Comparison of ENCODE assay signal across 2 cellular contexts in genomic region chr5:177416334-177416733, GRCh38.
TF ChIP-seq lines count a peak whose summit lies in the region.

No MANE protein-coding gene starts in this region.

TF ChIP-seq in H1, 55 proteins besides CTCF, POLR2A, EP300 and RAD21:
- TF ChIP-seq BACH1 (IDR thresholded peaks at IDR 0.05; ENCODE audit: low read length) (no peak), EGR1 (IDR thresholded peaks at IDR 0.05; ENCODE audit: borderline replicate concordance, low read depth, low read length) (no peak), HDAC2 (IDR thresholded peaks at IDR 0.05; ENCODE audit: borderline replicate concordance in 1 of 2, low read depth in 2 of 2, low read length in 2 of 2) (no peak), CBX8 (IDR thresholded peaks at IDR 0.05; ENCODE audit: borderline replicate concordance, low read depth, low read length) (no peak), POU5F1 (IDR thresholded peaks at IDR 0.05; ENCODE audit: low read depth, low read length) (no peak), SIRT6 (IDR thresholded peaks at IDR 0.05; ENCODE audit: low read length) (no peak), GABPA (IDR thresholded peaks at IDR 0.05; ENCODE audit: borderline replicate concordance, insufficient read depth, low read length) (no peak), POLR2AphosphoS5 (IDR thresholded peaks at IDR 0.05; ENCODE audit: low read depth, low read length) (no peak), MAFK (IDR thresholded peaks at IDR 0.05; ENCODE audit: low read depth, low read length) (no peak)
- TF ChIP-seq, protein P1, sequence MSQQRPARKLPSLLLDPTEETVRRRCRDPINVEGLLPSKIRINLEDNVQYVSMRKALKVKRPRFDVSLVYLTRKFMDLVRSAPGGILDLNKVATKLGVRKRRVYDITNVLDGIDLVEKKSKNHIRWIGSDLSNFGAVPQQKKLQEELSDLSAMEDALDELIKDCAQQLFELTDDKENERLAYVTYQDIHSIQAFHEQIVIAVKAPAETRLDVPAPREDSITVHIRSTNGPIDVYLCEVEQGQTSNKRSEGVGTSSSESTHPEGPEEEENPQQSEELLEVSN (IDR thresholded peaks at IDR 0.05): no peak
TF ChIP-seq in H1: peak in this region for 0.

TF ChIP-seq in SK-N-SH treated with all-trans-retinoic acid at 6 μM for 48 hours, 23 proteins besides CTCF, POLR2A, EP300 and RAD21:
- no peak for TF ChIP-seq RARB (CRISPR knock-in tag; IDR thresholded peaks at IDR 0.05)
- no peak for TF ChIP-seq ZFP30 (CRISPR knock-in tag; IDR thresholded peaks at IDR 0.05)
- no peak for TF ChIP-seq ESRRG (CRISPR knock-in tag; IDR thresholded peaks at IDR 0.05)
- TF ChIP-seq ZNF8 (CRISPR knock-in tag; IDR thresholded peaks at IDR 0.05): no peak
- no peak for TF ChIP-seq ISL1 (CRISPR knock-in tag; IDR thresholded peaks at IDR 0.05)
- TF ChIP-seq, protein P2, sequence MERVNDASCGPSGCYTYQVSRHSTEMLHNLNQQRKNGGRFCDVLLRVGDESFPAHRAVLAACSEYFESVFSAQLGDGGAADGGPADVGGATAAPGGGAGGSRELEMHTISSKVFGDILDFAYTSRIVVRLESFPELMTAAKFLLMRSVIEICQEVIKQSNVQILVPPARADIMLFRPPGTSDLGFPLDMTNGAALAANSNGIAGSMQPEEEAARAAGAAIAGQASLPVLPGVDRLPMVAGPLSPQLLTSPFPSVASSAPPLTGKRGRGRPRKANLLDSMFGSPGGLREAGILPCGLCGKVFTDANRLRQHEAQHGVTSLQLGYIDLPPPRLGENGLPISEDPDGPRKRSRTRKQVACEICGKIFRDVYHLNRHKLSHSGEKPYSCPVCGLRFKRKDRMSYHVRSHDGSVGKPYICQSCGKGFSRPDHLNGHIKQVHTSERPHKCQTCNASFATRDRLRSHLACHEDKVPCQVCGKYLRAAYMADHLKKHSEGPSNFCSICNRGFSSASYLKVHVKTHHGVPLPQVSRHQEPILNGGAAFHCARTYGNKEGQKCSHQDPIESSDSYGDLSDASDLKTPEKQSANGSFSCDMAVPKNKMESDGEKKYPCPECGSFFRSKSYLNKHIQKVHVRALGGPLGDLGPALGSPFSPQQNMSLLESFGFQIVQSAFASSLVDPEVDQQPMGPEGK (CRISPR knock-in tag; IDR thresholded peaks at IDR 0.05; ENCODE audit: borderline replicate concordance): no peak
- TF ChIP-seq ZC3H10 (CRISPR knock-in tag; IDR thresholded peaks at IDR 0.05): no peak
- TF ChIP-seq PPARA (CRISPR knock-in tag; IDR thresholded peaks at IDR 0.05; ENCODE audit: borderline replicate concordance): no peak
- TF ChIP-seq TSHZ2 (CRISPR knock-in tag; IDR thresholded peaks at IDR 0.05): no peak
- TF ChIP-seq ZNF70 (CRISPR knock-in tag; IDR thresholded peaks at IDR 0.05): no peak
- no peak for TF ChIP-seq TOX (CRISPR knock-in tag; IDR thresholded peaks at IDR 0.05; ENCODE audit: borderline replicate concordance)
- TF ChIP-seq, protein P3, sequence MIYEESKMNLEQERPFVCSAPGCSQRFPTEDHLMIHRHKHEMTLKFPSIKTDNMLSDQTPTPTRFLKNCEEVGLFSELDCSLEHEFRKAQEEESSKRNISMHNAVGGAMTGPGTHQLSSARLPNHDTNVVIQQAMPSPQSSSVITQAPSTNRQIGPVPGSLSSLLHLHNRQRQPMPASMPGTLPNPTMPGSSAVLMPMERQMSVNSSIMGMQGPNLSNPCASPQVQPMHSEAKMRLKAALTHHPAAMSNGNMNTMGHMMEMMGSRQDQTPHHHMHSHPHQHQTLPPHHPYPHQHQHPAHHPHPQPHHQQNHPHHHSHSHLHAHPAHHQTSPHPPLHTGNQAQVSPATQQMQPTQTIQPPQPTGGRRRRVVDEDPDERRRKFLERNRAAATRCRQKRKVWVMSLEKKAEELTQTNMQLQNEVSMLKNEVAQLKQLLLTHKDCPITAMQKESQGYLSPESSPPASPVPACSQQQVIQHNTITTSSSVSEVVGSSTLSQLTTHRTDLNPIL (CRISPR knock-in tag; IDR thresholded peaks at IDR 0.05; ENCODE audit: low read depth): no peak
- no peak for TF ChIP-seq ZFP3 (CRISPR knock-in tag; IDR thresholded peaks at IDR 0.05)
- no peak for TF ChIP-seq ARNTL (CRISPR knock-in tag; IDR thresholded peaks at IDR 0.05; ENCODE audit: borderline replicate concordance, low read depth)
- no peak for TF ChIP-seq CSRNP3 (CRISPR knock-in tag; IDR thresholded peaks at IDR 0.05)
